ENCODE assay signal across 1 cellular context in the genomic region with DNA sequence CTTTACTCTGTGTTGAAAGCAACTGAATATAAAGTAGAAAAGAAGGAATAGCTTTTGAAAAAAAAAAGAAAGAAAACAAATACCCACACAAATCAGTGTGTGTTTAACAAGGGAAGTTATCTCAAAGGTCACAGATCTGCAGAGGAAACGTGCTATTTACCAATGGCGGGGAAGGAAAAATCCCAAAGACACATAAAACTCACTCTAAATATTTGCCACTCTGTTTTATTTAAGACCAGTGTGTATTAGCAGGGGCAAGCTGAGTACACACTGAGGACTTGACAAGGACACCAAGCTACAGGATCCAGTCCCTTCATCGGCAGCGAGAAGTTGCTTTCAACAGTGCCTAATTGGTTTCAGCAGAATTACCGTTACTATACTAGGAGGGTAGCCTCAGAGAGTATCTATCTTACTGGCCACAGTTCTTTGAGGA.
TF ChIP-seq lines count a peak whose summit lies in the region.

No MANE protein-coding gene starts in this region.

TF ChIP-seq in HepG2, 621 proteins besides CTCF, POLR2A, EP300 and RAD21 (continued from another document and continues in another):
- TF ChIP-seq, protein P1, sequence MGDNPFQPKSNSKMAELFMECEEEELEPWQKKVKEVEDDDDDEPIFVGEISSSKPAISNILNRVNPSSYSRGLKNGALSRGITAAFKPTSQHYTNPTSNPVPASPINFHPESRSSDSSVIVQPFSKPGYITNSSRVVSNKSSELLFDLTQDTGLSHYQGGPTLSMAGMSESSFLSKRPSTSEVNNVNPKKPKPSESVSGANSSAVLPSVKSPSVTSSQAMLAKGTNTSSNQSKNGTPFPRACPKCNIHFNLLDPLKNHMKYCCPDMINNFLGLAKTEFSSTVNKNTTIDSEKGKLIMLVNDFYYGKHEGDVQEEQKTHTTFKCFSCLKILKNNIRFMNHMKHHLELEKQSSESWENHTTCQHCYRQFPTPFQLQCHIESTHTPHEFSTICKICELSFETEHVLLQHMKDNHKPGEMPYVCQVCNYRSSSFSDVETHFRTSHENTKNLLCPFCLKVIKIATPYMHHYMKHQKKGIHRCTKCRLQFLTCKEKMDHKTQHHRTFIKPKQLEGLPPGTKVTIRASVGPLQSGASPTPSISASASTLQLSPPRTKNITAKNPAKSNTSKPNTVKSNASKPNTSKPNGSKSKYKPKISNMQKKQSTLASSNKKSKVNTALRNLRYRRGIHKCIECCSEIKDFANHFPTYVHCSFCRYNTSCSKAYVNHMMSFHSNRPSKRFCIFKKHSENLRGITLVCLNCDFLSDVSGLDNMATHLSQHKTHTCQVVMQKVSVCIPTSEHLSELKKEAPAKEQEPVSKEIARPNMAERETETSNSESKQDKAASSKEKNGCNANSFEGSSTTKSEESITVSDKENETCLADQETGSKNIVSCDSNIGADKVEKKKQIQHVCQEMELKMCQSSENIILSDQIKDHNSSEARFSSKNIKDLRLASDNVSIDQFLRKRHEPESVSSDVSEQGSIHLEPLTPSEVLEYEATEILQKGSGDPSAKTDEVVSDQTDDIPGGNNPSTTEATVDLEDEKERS (CRISPR knock-in tag; IDR thresholded peaks at IDR 0.05), result no peak
- TF ChIP-seq PHB2 (IDR thresholded peaks at IDR 0.05; ENCODE audit: partially characterized antibody) (no peak), ZNF597 (CRISPR knock-in tag; IDR thresholded peaks at IDR 0.05) (no peak), ZNF530 (CRISPR knock-in tag; IDR thresholded peaks at IDR 0.05; ENCODE audit: low read depth) (no peak), PAWR (CRISPR knock-in tag; IDR thresholded peaks at IDR 0.05; ENCODE audit: borderline replicate concordance) (no peak), BCLAF1 (IDR thresholded peaks at IDR 0.05) (no peak), SAP130 (CRISPR knock-in tag; IDR thresholded peaks at IDR 0.05; ENCODE audit: low read depth) (peak; percentile 87), MTF2 (CRISPR knock-in tag; IDR thresholded peaks at IDR 0.05; ENCODE audit: borderline replicate concordance) (no peak), ZNF12 (CRISPR knock-in tag; IDR thresholded peaks at IDR 0.05) (peak; percentile 85), KMT2B (CRISPR knock-in tag; IDR thresholded peaks at IDR 0.05) (peak; percentile 68), ZNF780A (CRISPR knock-in tag; IDR thresholded peaks at IDR 0.05) (no peak), DNMT3B (CRISPR knock-in tag; conservative IDR thresholded peaks at IDR 0.05) (no peak), HDAC2 (CRISPR knock-in tag; IDR thresholded peaks at IDR 0.05) (peak; percentile 100), ZNF256 (CRISPR knock-in tag; conservative IDR thresholded peaks at IDR 0.05) (no peak; the same call in 1 of the 2 replicates), ZSCAN5A (CRISPR knock-in tag; IDR thresholded peaks at IDR 0.05; ENCODE audit: borderline replicate concordance) (no peak; the same call in 1 of the 2 replicates), MLX (CRISPR knock-in tag; IDR thresholded peaks at IDR 0.05) (peak; percentile 81; the same call in 1 of the 2 replicates), ZNF331 (CRISPR knock-in tag; IDR thresholded peaks at IDR 0.05) (peak; percentile 89; the same call in 1 of the 2 replicates), ZNF616 (CRISPR knock-in tag; IDR thresholded peaks at IDR 0.05; ENCODE audit: low read depth) (no peak), KDM5A (IDR thresholded peaks at IDR 0.05; ENCODE audit: borderline replicate concordance, low read length) (no peak), ZNF510 (CRISPR knock-in tag; IDR thresholded peaks at IDR 0.05; ENCODE audit: low read depth) (no peak), HNF4A (CRISPR knock-in tag; IDR thresholded peaks at IDR 0.05) (peak; percentile 90), ZNF777 (CRISPR knock-in tag; IDR thresholded peaks at IDR 0.05) (no peak), XRCC5 (optimal IDR thresholded peaks at IDR 0.05; ENCODE audit: low read length) (no peak)
- TF ChIP-seq, protein P2, sequence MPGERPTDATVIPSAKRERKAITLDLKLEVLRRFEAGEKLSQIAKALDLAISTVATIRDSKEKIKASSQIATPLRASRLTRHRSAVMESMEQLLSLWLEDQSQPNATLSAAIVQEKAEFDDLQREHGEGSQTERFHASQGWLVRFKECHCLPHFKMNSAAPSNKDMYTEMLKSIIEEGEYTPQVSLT (CRISPR knock-in tag; IDR thresholded peaks at IDR 0.05; ENCODE audit: borderline replicate concordance, low read depth), result no peak
- TF ChIP-seq, protein P3, sequence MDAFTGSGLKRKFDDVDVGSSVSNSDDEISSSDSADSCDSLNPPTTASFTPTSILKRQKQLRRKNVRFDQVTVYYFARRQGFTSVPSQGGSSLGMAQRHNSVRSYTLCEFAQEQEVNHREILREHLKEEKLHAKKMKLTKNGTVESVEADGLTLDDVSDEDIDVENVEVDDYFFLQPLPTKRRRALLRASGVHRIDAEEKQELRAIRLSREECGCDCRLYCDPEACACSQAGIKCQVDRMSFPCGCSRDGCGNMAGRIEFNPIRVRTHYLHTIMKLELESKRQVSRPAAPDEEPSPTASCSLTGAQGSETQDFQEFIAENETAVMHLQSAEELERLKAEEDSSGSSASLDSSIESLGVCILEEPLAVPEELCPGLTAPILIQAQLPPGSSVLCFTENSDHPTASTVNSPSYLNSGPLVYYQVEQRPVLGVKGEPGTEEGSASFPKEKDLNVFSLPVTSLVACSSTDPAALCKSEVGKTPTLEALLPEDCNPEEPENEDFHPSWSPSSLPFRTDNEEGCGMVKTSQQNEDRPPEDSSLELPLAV (CRISPR knock-in tag; conservative IDR thresholded peaks at IDR 0.05; ENCODE audit: low read depth), result no peak
- TF ChIP-seq, protein P4, sequence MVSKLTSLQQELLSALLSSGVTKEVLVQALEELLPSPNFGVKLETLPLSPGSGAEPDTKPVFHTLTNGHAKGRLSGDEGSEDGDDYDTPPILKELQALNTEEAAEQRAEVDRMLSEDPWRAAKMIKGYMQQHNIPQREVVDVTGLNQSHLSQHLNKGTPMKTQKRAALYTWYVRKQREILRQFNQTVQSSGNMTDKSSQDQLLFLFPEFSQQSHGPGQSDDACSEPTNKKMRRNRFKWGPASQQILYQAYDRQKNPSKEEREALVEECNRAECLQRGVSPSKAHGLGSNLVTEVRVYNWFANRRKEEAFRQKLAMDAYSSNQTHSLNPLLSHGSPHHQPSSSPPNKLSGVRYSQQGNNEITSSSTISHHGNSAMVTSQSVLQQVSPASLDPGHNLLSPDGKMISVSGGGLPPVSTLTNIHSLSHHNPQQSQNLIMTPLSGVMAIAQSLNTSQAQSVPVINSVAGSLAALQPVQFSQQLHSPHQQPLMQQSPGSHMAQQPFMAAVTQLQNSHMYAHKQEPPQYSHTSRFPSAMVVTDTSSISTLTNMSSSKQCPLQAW (CRISPR knock-in tag; IDR thresholded peaks at IDR 0.05), result peak; percentile 28; the same call in 1 of the 2 replicates
- TF ChIP-seq, protein P5, sequence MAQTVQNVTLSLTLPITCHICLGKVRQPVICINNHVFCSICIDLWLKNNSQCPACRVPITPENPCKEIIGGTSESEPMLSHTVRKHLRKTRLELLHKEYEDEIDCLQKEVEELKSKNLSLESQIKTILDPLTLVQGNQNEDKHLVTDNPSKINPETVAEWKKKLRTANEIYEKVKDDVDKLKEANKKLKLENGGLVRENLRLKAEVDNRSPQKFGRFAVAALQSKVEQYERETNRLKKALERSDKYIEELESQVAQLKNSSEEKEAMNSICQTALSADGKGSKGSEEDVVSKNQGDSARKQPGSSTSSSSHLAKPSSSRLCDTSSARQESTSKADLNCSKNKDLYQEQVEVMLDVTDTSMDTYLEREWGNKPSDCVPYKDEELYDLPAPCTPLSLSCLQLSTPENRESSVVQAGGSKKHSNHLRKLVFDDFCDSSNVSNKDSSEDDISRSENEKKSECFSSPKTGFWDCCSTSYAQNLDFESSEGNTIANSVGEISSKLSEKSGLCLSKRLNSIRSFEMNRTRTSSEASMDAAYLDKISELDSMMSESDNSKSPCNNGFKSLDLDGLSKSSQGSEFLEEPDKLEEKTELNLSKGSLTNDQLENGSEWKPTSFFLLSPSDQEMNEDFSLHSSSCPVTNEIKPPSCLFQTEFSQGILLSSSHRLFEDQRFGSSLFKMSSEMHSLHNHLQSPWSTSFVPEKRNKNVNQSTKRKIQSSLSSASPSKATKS (CRISPR knock-in tag; IDR thresholded peaks at IDR 0.05), result peak; percentile 89; the same call in 1 of the 2 replicates
- TF ChIP-seq, protein P6, sequence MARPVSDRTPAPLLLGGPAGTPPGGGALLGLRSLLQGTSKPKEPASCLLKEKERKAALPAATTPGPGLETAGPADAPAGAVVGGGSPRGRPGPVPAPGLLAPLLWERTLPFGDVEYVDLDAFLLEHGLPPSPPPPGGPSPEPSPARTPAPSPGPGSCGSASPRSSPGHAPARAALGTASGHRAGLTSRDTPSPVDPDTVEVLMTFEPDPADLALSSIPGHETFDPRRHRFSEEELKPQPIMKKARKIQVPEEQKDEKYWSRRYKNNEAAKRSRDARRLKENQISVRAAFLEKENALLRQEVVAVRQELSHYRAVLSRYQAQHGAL (CRISPR knock-in tag; IDR thresholded peaks at IDR 0.05; ENCODE audit: not compliant biosample characterization), result no peak
- TF ChIP-seq, protein P7, sequence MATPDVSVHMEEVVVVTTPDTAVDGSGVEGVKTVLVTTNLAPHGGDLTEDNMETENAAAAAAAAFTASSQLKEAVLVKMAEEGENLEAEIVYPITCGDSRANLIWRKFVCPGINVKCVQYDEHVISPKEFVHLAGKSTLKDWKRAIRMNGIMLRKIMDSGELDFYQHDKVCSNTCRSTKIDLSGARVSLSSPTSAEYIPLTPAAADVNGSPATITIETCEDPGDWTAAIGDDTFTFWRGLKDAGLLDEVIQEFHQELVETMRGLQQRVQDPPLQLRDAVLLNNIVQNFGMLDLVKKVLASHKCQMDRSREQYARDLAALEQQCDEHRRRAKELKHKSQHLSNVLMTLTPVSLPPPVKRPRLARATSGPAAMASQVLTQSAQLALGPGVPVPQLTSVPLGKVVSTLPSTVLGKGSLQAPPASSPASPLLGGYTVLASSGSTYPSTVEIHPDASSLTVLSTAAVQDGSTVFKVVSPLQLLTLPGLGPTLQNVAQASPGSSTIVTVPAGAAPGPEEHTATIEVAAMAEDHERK (CRISPR knock-in tag; IDR thresholded peaks at IDR 0.05; ENCODE audit: low read depth), result no peak
- TF ChIP-seq, protein P8, sequence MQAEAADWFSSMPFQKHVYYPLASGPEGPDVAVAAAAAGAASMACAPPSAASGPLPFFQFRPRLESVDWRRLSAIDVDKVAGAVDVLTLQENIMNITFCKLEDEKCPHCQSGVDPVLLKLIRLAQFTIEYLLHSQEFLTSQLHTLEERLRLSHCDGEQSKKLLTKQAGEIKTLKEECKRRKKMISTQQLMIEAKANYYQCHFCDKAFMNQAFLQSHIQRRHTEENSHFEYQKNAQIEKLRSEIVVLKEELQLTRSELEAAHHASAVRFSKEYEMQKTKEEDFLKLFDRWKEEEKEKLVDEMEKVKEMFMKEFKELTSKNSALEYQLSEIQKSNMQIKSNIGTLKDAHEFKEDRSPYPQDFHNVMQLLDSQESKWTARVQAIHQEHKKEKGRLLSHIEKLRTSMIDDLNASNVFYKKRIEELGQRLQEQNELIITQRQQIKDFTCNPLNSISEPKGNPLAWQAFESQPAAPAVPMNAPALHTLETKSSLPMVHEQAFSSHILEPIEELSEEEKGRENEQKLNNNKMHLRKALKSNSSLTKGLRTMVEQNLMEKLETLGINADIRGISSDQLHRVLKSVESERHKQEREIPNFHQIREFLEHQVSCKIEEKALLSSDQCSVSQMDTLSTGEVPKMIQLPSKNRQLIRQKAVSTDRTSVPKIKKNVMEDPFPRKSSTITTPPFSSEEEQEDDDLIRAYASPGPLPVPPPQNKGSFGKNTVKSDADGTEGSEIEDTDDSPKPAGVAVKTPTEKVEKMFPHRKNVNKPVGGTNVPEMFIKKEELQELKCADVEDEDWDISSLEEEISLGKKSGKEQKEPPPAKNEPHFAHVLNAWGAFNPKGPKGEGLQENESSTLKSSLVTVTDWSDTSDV (CRISPR knock-in tag; IDR thresholded peaks at IDR 0.05), result no peak
